Comparison of ENCODE assay signal across 33 cellular contexts in genomic region chr7:130187360-130187759, GRCh38. TPM values are rescaled to one million over a fixed set of nuclear protein-coding genes. Genes with fewer than 3 reads are reported as not detected.
"Had no signal": no experiment of that assay in that cellular context is flagged by ENCODE, and none has a peak within 500 bp of the region (broad histone marks: within the 10 kb centered on the region; RNA-seq: fewer than 3 reads in every experiment).

No MANE protein-coding gene starts in this region.

- ATAC-seq: activated CD4-positive, CD25-positive, alpha-beta regulatory T cell treated with anti-CD3 and anti-CD28 coated beads, Interleukin-2, amount 50 U/mL, for 24 hours; activated CD8-positive, alpha-beta T cell treated with anti-CD3 and anti-CD28 coated beads for 36 hours; activated T-cell treated with anti-CD3 and anti-CD28 coated beads, Interleukin-2, amount 50 U/mL, for 4 hours; foreskin keratinocyte; gastrocnemius medialis; heart left ventricle had no signal

- H3K27ac ChIP-seq: brain microvascular endothelial cell, coronary artery, dorsolateral prefrontal cortex, esophagus muscularis mucosa, foreskin keratinocyte, gastrocnemius medialis, heart left ventricle, WERI-Rb-1 had no signal

- H3K27me3 ChIP-seq: brain microvascular endothelial cell, dorsolateral prefrontal cortex, esophagus muscularis mucosa, foreskin keratinocyte, gastrocnemius medialis, heart left ventricle had no signal

- H3K27ac Mint-ChIP-seq: activated B cell treated with CpG ODN at 0.5 μM for 24 hours; activated CD8-positive, alpha-beta T cell treated with anti-CD3 and anti-CD28 coated beads for 36 hours; activated naive CD8-positive, alpha-beta T cell; dendritic cell treated with granulocyte-macrophage colony-stimulating factor and Interleukin-4, amounts not matched to agents 40 ng/mL and 50 ng/mL, for 4 days had no signal

- H3K27me3 Mint-ChIP-seq: activated B cell treated with CpG ODN at 0.5 μM for 24 hours; activated CD8-positive, alpha-beta T cell treated with anti-CD3 and anti-CD28 coated beads for 36 hours; activated naive CD8-positive, alpha-beta T cell; central memory CD8-positive, alpha-beta T cell; dendritic cell treated with granulocyte-macrophage colony-stimulating factor and Interleukin-4, amounts not matched to agents 40 ng/mL and 50 ng/mL, for 4 days had no signal

- H3K4me3 ChIP-seq: coronary artery, dorsolateral prefrontal cortex, esophagus muscularis mucosa, gastrocnemius medialis, heart left ventricle had no signal

- H3K9me3 ChIP-seq: esophagus muscularis mucosa, gastrocnemius medialis, heart left ventricle had no signal

- DNase-seq: activated B cell treated with CpG ODN at 0.5 μM for 24 hours; activated CD4-positive, alpha-beta T cell treated with anti-CD3 and anti-CD28 coated beads for 48 hours; activated CD4-positive, alpha-beta T cell treated with anti-CD3 and anti-CD28 coated beads, Interleukin-2, amount 50 U/mL, for 1 hour; activated CD4-positive, alpha-beta T cell treated with anti-CD3 and anti-CD28 coated beads, Interleukin-2, amount 50 U/mL, for 48 hours; activated CD8-positive, alpha-beta memory T cell treated with anti-CD3 and anti-CD28 coated beads for 24 hours; activated CD8-positive, alpha-beta T cell treated with anti-CD3 and anti-CD28 coated beads for 36 hours; activated effector memory CD4-positive, alpha-beta T cell treated with Interleukin-2 at 50 U/mL for 16 hours; activated gamma-delta T cell treated with Interleukin-2 at 50 U/mL for 16 hours; activated naive CD4-positive, alpha-beta T cell treated with anti-CD3 and anti-CD28 coated beads, Interleukin-2, amount 50 U/mL, for 16 hours; activated naive CD4-positive, alpha-beta T cell treated with Interleukin-2 at 50 U/mL for 16 hours; activated T-cell treated with anti-CD3 and anti-CD28 coated beads, Interleukin-2, amount 50 U/mL, for 4 hours; amniotic stem cell; anterior cingulate cortex; brain microvascular endothelial cell; dorsolateral prefrontal cortex; effector memory CD4-positive, alpha-beta T cell; foreskin keratinocyte; gastrocnemius medialis; glutamatergic neuron; heart left ventricle; T-helper 2 cell; WERI-Rb-1 had no signal

- H3K4me1 ChIP-seq: esophagus muscularis mucosa, foreskin keratinocyte, gastrocnemius medialis, heart left ventricle had no signal

- H3K4me1 Mint-ChIP-seq: central memory CD8-positive, alpha-beta T cell had no signal

- H3K4me3 Mint-ChIP-seq: activated B cell treated with CpG ODN at 0.5 μM for 24 hours; activated CD8-positive, alpha-beta T cell treated with anti-CD3 and anti-CD28 coated beads for 36 hours; activated naive CD8-positive, alpha-beta T cell; activated T-cell treated with anti-CD3 and anti-CD28 coated beads, Interleukin-2, amount 50 U/mL, for 4 hours; central memory CD8-positive, alpha-beta T cell; dendritic cell treated with granulocyte-macrophage colony-stimulating factor and Interleukin-4, amounts not matched to agents 40 ng/mL and 50 ng/mL, for 4 days had no signal

- H3K9me3 Mint-ChIP-seq: activated B cell treated with CpG ODN at 0.5 μM for 24 hours; activated CD8-positive, alpha-beta T cell treated with anti-CD3 and anti-CD28 coated beads for 36 hours; activated T-cell treated with anti-CD3 and anti-CD28 coated beads, Interleukin-2, amount 50 U/mL, for 4 hours; central memory CD8-positive, alpha-beta T cell; dendritic cell treated with granulocyte-macrophage colony-stimulating factor and Interleukin-4, amounts not matched to agents 40 ng/mL and 50 ng/mL, for 4 days had no signal

RNA-seq across cellular contexts. Expression of gene SSMEM1, which starts 20.3 kb away (rescaled TPM):
- total RNA-seq: activated B cell treated with CpG ODN at 0.5 μM for 24 hours; activated CD8-positive, alpha-beta T cell treated with anti-CD3 and anti-CD28 coated beads for 36 hours; activated T-cell treated with anti-CD3 and anti-CD28 coated beads, Interleukin-2, amount 50 U/mL, for 4 hours; astrocyte; bronchial epithelial cell; cardiac septum; cerebellum; esophagus muscularis mucosa; foreskin keratinocyte; gastrocnemius medialis; heart left ventricle; T-helper 1 cell treated with Interleukin-12 subunit alpha and Interleukin-12 subunit beta and Interleukin-4 antibody, amounts not matched to agents 30 ng/mL and 1 ng/mL, for 36 hours had no signal
- polyA plus RNA-seq: foreskin keratinocyte, heart left ventricle had no signal
